In genomic region chr5:10760033-10760975, GRCh38 we compare ENCODE assay signal across 8 cellular contexts. TPM values are rescaled to one million over a fixed set of nuclear protein-coding genes. Genes with fewer than 3 reads are reported as not detected.
DNase-seq lines count a peak whose midpoint lies in the region; ATAC-seq, FAIRE-seq and TF ChIP-seq lines count a peak whose summit lies in the region.

No MANE protein-coding gene starts in this region.

- H3K4me3 ChIP-seq in MM.1S (ENCODE audit: low read length) (peak overlapping the region; percentile 61), HepG2 (replicated peaks in 1 of 3; ENCODE audit: insufficient read depth in 1 of 3, low read depth in 2 of 3, low read length in 3 of 3) (peak overlapping the region; percentile 78 to 98 (median 78))

- H3K27me3 ChIP-seq in MM.1S (replicated peaks; ENCODE audit: insufficient read depth, low read length) = no peaks in the 10 kb centered on the region
- peaks cover 0 to 3% of the 10 kb centered on the region in 2 experiments; a peak in 1 of 5 replicates for H3K27me3 ChIP-seq in HepG2 (ENCODE audit: control insufficient read depth in 1 of 2, insufficient read depth in 2 of 2, low read length in 2 of 2)

- H3K4me1 Mint-ChIP-seq in activated CD4-positive, alpha-beta T cell treated with anti-CD3 and anti-CD28 coated beads, Interleukin-2, amount 10 ng/mL, durations not matched to agents 24 days and 14 days = peaks cover 45% of the 10 kb centered on the region
- H3K4me1 Mint-ChIP-seq in HFFc6 (ENCODE audit: low read depth) = peaks cover 61% of the 10 kb centered on the region
- peaks cover 62 to 65% (median 64%) of the 10 kb centered on the region in 3 donors for H3K4me1 Mint-ChIP-seq in T-cell

- H3K27me3 Mint-ChIP-seq in activated CD4-positive, alpha-beta T cell treated with anti-CD3 and anti-CD28 coated beads, Interleukin-2, amount 10 ng/mL, durations not matched to agents 24 days and 14 days = peaks cover 13% of the 10 kb centered on the region
- H3K27me3 Mint-ChIP-seq in HFFc6 (ENCODE audit: insufficient read depth) (peaks cover 2% of the 10 kb centered on the region; the same call in 1 of the 2 replicates), T-cell (no peaks in the 10 kb centered on the region)

- H3K27ac Mint-ChIP-seq in activated CD4-positive, alpha-beta T cell treated with anti-CD3 and anti-CD28 coated beads, Interleukin-2, amount 10 ng/mL, durations not matched to agents 24 days and 14 days = peak overlapping the region; percentile 85
- H3K27ac Mint-ChIP-seq in HFFc6 (peak overlapping the region; percentile 94), T-cell (peak overlapping the region; percentile 84 to 85)

- 10% methylated on average over 29 of the region's 55 CpGs for WGBS in HepG2 (ENCODE audit: low lambda C conversion rate)

- H3K9ac ChIP-seq in MM.1S (ENCODE audit: low read length) = peak overlapping the region; percentile 62
- peak overlapping the region; percentile 92 for H3K9ac ChIP-seq in HepG2 (ENCODE audit: insufficient read depth, low read depth, low read length)

- ATAC-seq in T-cell (replicated peaks in 1 of 4) (peak; percentile 41 to 52 (median 48)), HepG2 (peak; percentile 68)

- peak overlapping the region; percentile 95 for H3K4me2 ChIP-seq in MM.1S (ENCODE audit: low read depth, low read length)
- peak overlapping the region; percentile 75 for H3K4me2 ChIP-seq in HepG2 (ENCODE audit: low read depth, low read length)

- H3K36me3 ChIP-seq in MM.1S (replicated peaks; ENCODE audit: insufficient read depth, low read length) (no peaks in the 10 kb centered on the region), HepG2 (replicated peaks in 1 of 2; ENCODE audit: control insufficient read depth in 1 of 2, insufficient read depth in 2 of 2, low read length in 2 of 2) (peaks cover 3 to 34% of the 10 kb centered on the region in 2 experiments; a peak in 4 of 5 replicates)

- BruUV-seq in HepG2 (replicated peaks; lab: Mats Ljungman, UMichigan) = TSS peak; percentile 75

- POLR2A ChIA-PET in T-cell (lab: Charles Lee) (interaction anchor here in 1 of 2 donors (1.0 kb wide), 1 partner anchor 407 kb away, joined by 3 read pairs; the partner anchor contains the start of gene MARCHF6), HepG2 (lab: Yijun Ruan, JAX) (no interaction called here)

- TF ChIP-seq EP300 in HepG2 (IDR thresholded peaks at IDR 0.05; ENCODE audit: low read depth in 2 of 2, low read length in 2 of 2) (no peak), HepG2 (CRISPR knock-in tag; IDR thresholded peaks at IDR 0.05; ENCODE audit: borderline replicate concordance) (no peak)

- TF ChIP-seq CTCF in HFFc6 (IDR thresholded peaks at IDR 0.05) (no peak), MM.1S (IDR thresholded peaks at IDR 0.05; ENCODE audit: low read length) (no peak), HepG2 (CRISPR knock-in tag; IDR thresholded peaks at IDR 0.05) (no peak)

- no peaks in the 10 kb centered on the region for H3K9me2 ChIP-seq in MM.1S (replicated peaks; ENCODE audit: insufficient read depth, low read length)

- FAIRE-seq in HepG2 (lab: Jason Lieb, UNC) = peak; percentile 85

- no peaks in the 10 kb centered on the region for H3K9me3 ChIP-seq in MM.1S (replicated peaks; ENCODE audit: insufficient read depth, low read length)
- no peaks in the 10 kb centered on the region for H3K9me3 ChIP-seq in HepG2 (ENCODE audit: low read length)

- TF ChIP-seq RAD21 in HepG2 (CRISPR knock-in tag; IDR thresholded peaks at IDR 0.05) = no peak

- intact Hi-C loops in activated CD4-positive, alpha-beta T cell treated with anti-CD3 and anti-CD28 coated beads, Interleukin-2, amount 10 ng/mL, durations not matched to agents 24 days and 14 days (cut with micrococcal nuclease) = loop anchor here (2.0 to 5.0 kb wide), 7 partner anchors 34 to 510 kb away; partner anchors contain the start of genes ANKRD33B, CCT5, MARCHF6 and ROPN1L
- intact Hi-C loops in HepG2 (cut with micrococcal nuclease; ENCODE audit: unreplicated experiment) = no loop called here

- peak overlapping the region; percentile 65 for H2AFZ ChIP-seq in MM.1S (ENCODE audit: low read length)
- no peak overlapping the region for H2AFZ ChIP-seq in HepG2 (ENCODE audit: low read length)

- H3K4me3 Mint-ChIP-seq in activated CD4-positive, alpha-beta T cell treated with anti-CD3 and anti-CD28 coated beads, Interleukin-2, amount 10 ng/mL, durations not matched to agents 24 days and 14 days = peak overlapping the region; percentile 91
- H3K4me3 Mint-ChIP-seq in HFFc6 = peak overlapping the region; percentile 96
- peak overlapping the region; percentile 82 to 93 (median 90) for H3K4me3 Mint-ChIP-seq in T-cell

- H3K4me1 ChIP-seq in MM.1S (ENCODE audit: low read length) (0 out of 2 replicates have a peak, but pooled peaks cover 7% of the 10 kb centered on the region), HepG2 (ENCODE audit: insufficient read depth, low read length) (peaks cover 78% of the 10 kb centered on the region)

- in situ Hi-C loops in HepG2 (cut with HindIII; ENCODE audit: extremely low pct_ligation_motif_present, low pct_unique_long_range_greater_than_20kb) = no loop called here

- H3K79me2 ChIP-seq in MM.1S (ENCODE audit: low read length) (peaks cover 53% of the 10 kb centered on the region), HepG2 (ENCODE audit: insufficient read depth, low read length) (peaks cover 52% of the 10 kb centered on the region)

- H4K20me1 ChIP-seq in MM.1S (ENCODE audit: insufficient read depth, low read length) (no peaks in the 10 kb centered on the region), HepG2 (ENCODE audit: insufficient read depth, low read length) (peaks cover 9% of the 10 kb centered on the region; the same call in 1 of the 2 replicates)

- H3K36me3 Mint-ChIP-seq in activated CD4-positive, alpha-beta T cell treated with anti-CD3 and anti-CD28 coated beads, Interleukin-2, amount 10 ng/mL, durations not matched to agents 24 days and 14 days (ENCODE audit: low read depth) = peaks cover 16% of the 10 kb centered on the region
- H3K36me3 Mint-ChIP-seq in HFFc6 (ENCODE audit: low read depth) (peaks cover 40% of the 10 kb centered on the region), T-cell (peaks cover 11% of the 10 kb centered on the region)

- no peaks in the 10 kb centered on the region for H3K9me3 Mint-ChIP-seq in activated CD4-positive, alpha-beta T cell treated with anti-CD3 and anti-CD28 coated beads, Interleukin-2, amount 10 ng/mL, durations not matched to agents 24 days and 14 days
- H3K9me3 Mint-ChIP-seq in HFFc6 (no peaks in the 10 kb centered on the region), T-cell (no peaks in the 10 kb centered on the region)

- H3K27ac ChIP-seq in MM.1S (ENCODE audit: low read length) = peak overlapping the region; percentile 13; the same call in 1 of the 2 replicates
- H3K27ac ChIP-seq in HepG2 (ENCODE audit: extremely low read length, insufficient read depth, low read length) = peak overlapping the region; percentile 85

- CTCF ChIA-PET in T-cell (lab: Charles Lee) (interaction anchor here in 1 of 2 donors (0.7 kb wide), 1 partner anchor 475 kb away, joined by 3 read pairs; no protein-coding TSS in a partner anchor), HepG2 (lab: Yijun Ruan, JAX; ENCODE audit: low intra/inter-chr PET ratio, low total read pairs) (no interaction called here)

- H3F3A ChIP-seq in MM.1S (ENCODE audit: insufficient read depth, low read length) = 0 out of 2 replicates have a peak, but pooled peaks cover 6% of the 10 kb centered on the region

- TF ChIP-seq POLR2A in HepG2 (IDR thresholded peaks at IDR 0.05; ENCODE audit: insufficient read depth in 1 of 2, low read depth in 2 of 2, low read length in 2 of 2) = peak; percentile 60 to 85; a peak in 3 of 4 replicates

- peak; percentile 70 for DNase-seq in activated CD4-positive, alpha-beta T cell treated with anti-CD3 and anti-CD28 coated beads, Interleukin-2, amount 10 ng/mL, durations not matched to agents 24 days and 14 days
- no peak for DNase-seq in activated CD4-positive, alpha-beta T cell treated with anti-CD3 and anti-CD28 coated beads, Interleukin-2, amount 50 U/mL, for 1 hour
- DNase-seq in HFFc6 (peak; percentile 41), MM.1S (peak; percentile 61), T-cell (peak in 15 of 34 experiments; percentile 7 to 49 (median 21)), dermis blood vessel endothelial cell (peak; percentile 69), HepG2 (ENCODE audit: low spot score) (peak; percentile 78)
- DNase-seq in stimulated activated CD8-positive, alpha-beta memory T cell treated with anti-CD3 and anti-CD28 coated beads, Interleukin-12 subunit alpha, Interleukin-12 subunit beta, amount 100 ng/mL, for 1 hour (ENCODE audit: low read depth) = peak; percentile 18

TF ChIP-seq in HepG2, 621 proteins besides CTCF, POLR2A, EP300 and RAD21 (continues in another document):
- TF ChIP-seq ZNF564 (CRISPR knock-in tag; IDR thresholded peaks at IDR 0.05) = no peak

RNA-seq across cellular contexts. Expression of gene DAP, which starts 0.7 kb away (rescaled TPM):
- 54.5 and 54.9 TPM in 2 replicates for total RNA-seq in activated CD4-positive, alpha-beta T cell treated with anti-CD3 and anti-CD28 coated beads, Interleukin-2, amount 10 ng/mL, durations not matched to agents 24 days and 14 days
- 100 to 1,000 TPM; 255 to 357 (median 285) TPM for total RNA-seq in HFFc6 (2021; fragmentation: NEBNext Ultra II Directional; extraction: Animal tissue kit (Norgen Biotek cat#: 25700))
- total RNA-seq in T-cell = 10 to 100 TPM; 34.1 to 43.7 (median 36.3) TPM
- 36.2 and 89.6 TPM in 2 replicates for total RNA-seq in dermis blood vessel endothelial cell
- 22.0 and 51.2 TPM in 2 replicates for total RNA-seq in HepG2 (2016; rRNA removed; fragmentation: Illumina TruSeq; extraction: Trizol)
- total RNA-seq in HepG2 (2016; cell fraction: cytosol; rRNA removed; fragmentation: Illumina TruSeq; extraction: Trizol; ENCODE audit: low read depth) = 19.5 and 20.1 TPM in 2 replicates
- 20.5 and 51.1 TPM in 2 replicates for total RNA-seq in HepG2 (2016; cell fraction: insoluble cytoplasmic fraction; rRNA removed; fragmentation: Illumina TruSeq; extraction: Trizol)
- total RNA-seq in HepG2 (2016; cell fraction: membrane; rRNA removed; fragmentation: Illumina TruSeq; extraction: Trizol) = 87.7 and 89.8 TPM in 2 replicates
- 30.0 and 39.7 TPM in 2 replicates for total RNA-seq in HepG2 (2016; cell fraction: nucleus; rRNA removed; fragmentation: Illumina TruSeq; extraction: Trizol)
- 54.3 and 57.5 TPM in 2 replicates for polyA plus RNA-seq in HepG2 (2011; rRNA removed)
- 82.9 and 92.2 TPM in 2 replicates for polyA plus RNA-seq in HepG2 (2011; cell fraction: cytosol; rRNA removed)
- polyA plus RNA-seq in HepG2 (2011; cell fraction: nucleus; rRNA removed) = 34.1 and 35.5 TPM in 2 replicates
- 98.8 and 102 TPM in 2 replicates for polyA plus RNA-seq in HepG2 (2012)
- 88.2 and 107 TPM in 2 replicates for polyA plus RNA-seq in HepG2 (2016; cell fraction: cytosol; fragmentation: Illumina TruSeq; extraction: Trizol; ENCODE audit: low read depth)
- polyA plus RNA-seq in HepG2 (2016; cell fraction: insoluble cytoplasmic fraction; fragmentation: Illumina TruSeq; extraction: Trizol; ENCODE audit: low read depth) = 112 and 139 TPM in 2 replicates
- polyA plus RNA-seq in HepG2 (2016; cell fraction: membrane; fragmentation: Illumina TruSeq; extraction: Trizol; ENCODE audit: low read depth) = 175 and 183 TPM in 2 replicates
- 80.5 and 81.6 TPM in 2 replicates for polyA plus RNA-seq in HepG2 (2016; cell fraction: nucleus; fragmentation: Illumina TruSeq; extraction: Trizol; ENCODE audit: insufficient read depth, low read depth)
- polyA minus RNA-seq in HepG2 (2011; rRNA and poly(A)+ RNA removed; ENCODE audit: low replicate concordance) = 58.7 and 66.7 TPM in 2 replicates
- 50.0 and 52.9 TPM in 2 replicates for polyA minus RNA-seq in HepG2 (2011; cell fraction: cytosol; rRNA and poly(A)+ RNA removed)
- polyA minus RNA-seq in HepG2 (2011; cell fraction: nucleus; rRNA and poly(A)+ RNA removed) = 41.0 and 48.8 TPM in 2 replicates
